2 cellular contexts compared by ENCODE assay signal in genomic region chr20:63032861-63033634, GRCh38.
A peak's percentile ranks its signal among the peaks of the same experiment; 100 is the strongest.
TF ChIP-seq lines count a peak whose summit lies in the region.

No MANE protein-coding gene starts in this region.

TF ChIP-seq in IMR-90, 13 proteins besides CTCF, POLR2A, EP300 and RAD21:
- no peak for TF ChIP-seq RFX5 (IDR thresholded peaks at IDR 0.05; ENCODE audit: low read depth, low read length)
- no peak for TF ChIP-seq USF2 (IDR thresholded peaks at IDR 0.05; ENCODE audit: low read depth, low read length)
- no peak for TF ChIP-seq SMC3 (IDR thresholded peaks at IDR 0.05; ENCODE audit: low read depth, low read length)
TF ChIP-seq in IMR-90: peak in this region for 0.

TF ChIP-seq in H1, 55 proteins besides CTCF, POLR2A, EP300 and RAD21:
- TF ChIP-seq RXRA (IDR thresholded peaks at IDR 0.05; ENCODE audit: insufficient read depth, low read depth, low read length), result no peak
- TF ChIP-seq RNF2 (IDR thresholded peaks at IDR 0.05; ENCODE audit: borderline replicate concordance, low read depth, low read length, missing control alignments, poor library complexity, severe bottlenecking), result no peak
- no peak for TF ChIP-seq ATF3 (IDR thresholded peaks at IDR 0.05; ENCODE audit: insufficient read depth, low read depth, low read length)
- TF ChIP-seq SUZ12 (IDR thresholded peaks at IDR 0.05; ENCODE audit: low read length), result no peak
- TF ChIP-seq SP4 (IDR thresholded peaks at IDR 0.05; ENCODE audit: low read length), result no peak
- TF ChIP-seq KDM1A (IDR thresholded peaks at IDR 0.05; ENCODE audit: borderline replicate concordance, low read length), result 0 out of 2 replicates have a peak, but pooled peaks have one; percentile 18
- TF ChIP-seq TAF7 (optimal IDR thresholded peaks at IDR 0.05; ENCODE audit: borderline replicate concordance, low read depth, low read length), result no peak
- peak; percentile 86 for TF ChIP-seq MAX (IDR thresholded peaks at IDR 0.05)
- peak; percentile 48 for TF ChIP-seq ASH2L (IDR thresholded peaks at IDR 0.05; ENCODE audit: low read length)
- TF ChIP-seq EGR1 (IDR thresholded peaks at IDR 0.05; ENCODE audit: borderline replicate concordance, low read depth, low read length), result no peak
- no peak for TF ChIP-seq TCF12 (IDR thresholded peaks at IDR 0.05; ENCODE audit: low read depth, low read length)
- no peak for TF ChIP-seq ZNF274 (IDR thresholded peaks at IDR 0.05; ENCODE audit: borderline replicate concordance, extremely low read depth, low read length)
- no peak for TF ChIP-seq SP1 (IDR thresholded peaks at IDR 0.05; ENCODE audit: low read depth, low read length)
- no peak for TF ChIP-seq CEBPB (IDR thresholded peaks at IDR 0.05; ENCODE audit: low read depth, low read length)
- 0 out of 2 replicates have a peak, but pooled peaks have one; percentile 17 for TF ChIP-seq TEAD4 (IDR thresholded peaks at IDR 0.05; ENCODE audit: low read depth, low read length)
- peak; percentile 54 for TF ChIP-seq EZH2 (IDR thresholded peaks at IDR 0.05; ENCODE audit: low read depth, low read length, severe bottlenecking)
- TF ChIP-seq HDAC2 (IDR thresholded peaks at IDR 0.05; ENCODE audit: borderline replicate concordance in 1 of 2, low read depth in 2 of 2, low read length in 2 of 2), result peak; percentile 6 to 79; a peak in 3 of 4 replicates
- TF ChIP-seq JUND (IDR thresholded peaks at IDR 0.05; ENCODE audit: low read length), result no peak
- no peak for TF ChIP-seq RBBP5 (IDR thresholded peaks at IDR 0.05; ENCODE audit: borderline replicate concordance, low read depth, low read length)
- TF ChIP-seq RFX5 (IDR thresholded peaks at IDR 0.05; ENCODE audit: borderline replicate concordance, low read depth, low read length), result no peak
- no peak for TF ChIP-seq CHD7 (IDR thresholded peaks at IDR 0.05; ENCODE audit: insufficient replicate concordance, low read length)
- TF ChIP-seq NRF1 (IDR thresholded peaks at IDR 0.05; ENCODE audit: low read depth, low read length), result no peak
- TF ChIP-seq USF2 (IDR thresholded peaks at IDR 0.05; ENCODE audit: low read length), result no peak
- no peak for TF ChIP-seq HDAC6 (IDR thresholded peaks at IDR 0.05; ENCODE audit: low read depth, low read length)
- TF ChIP-seq BRCA1 (IDR thresholded peaks at IDR 0.05; ENCODE audit: low read depth, low read length), result no peak
- no peak for TF ChIP-seq GTF2F1 (IDR thresholded peaks at IDR 0.05; ENCODE audit: borderline replicate concordance, low read depth, low read length)
- TF ChIP-seq BACH1 (IDR thresholded peaks at IDR 0.05; ENCODE audit: low read length), result no peak
- peak; percentile 4; the same call in 1 of the 2 replicates for TF ChIP-seq YY1 (IDR thresholded peaks at IDR 0.05; ENCODE audit: low read depth, low read length)
- no peak for TF ChIP-seq POLR2AphosphoS5 (IDR thresholded peaks at IDR 0.05; ENCODE audit: low read depth, low read length)
- TF ChIP-seq SIN3A (conservative IDR thresholded peaks at IDR 0.05 in 1 of 2, IDR thresholded peaks at IDR 0.05 in 1 of 2; ENCODE audit: low read depth in 1 of 2, low read length in 2 of 2), result 0 out of 4 replicates have a peak, but pooled peaks of 1 of the 2 experiments have one; percentile 58
- no peak for TF ChIP-seq SIX5 (IDR thresholded peaks at IDR 0.05; ENCODE audit: low read depth, low read length)
- 0 out of 2 replicates have a peak, but pooled peaks have one; percentile 14 for TF ChIP-seq GABPA (IDR thresholded peaks at IDR 0.05; ENCODE audit: borderline replicate concordance, insufficient read depth, low read length)
- no peak; the same call in none of the 2 replicates for TF ChIP-seq E2F6 (IDR thresholded peaks at IDR 0.05)
- TF ChIP-seq KDM5A (IDR thresholded peaks at IDR 0.05; ENCODE audit: low read length), result no peak
